9 cellular contexts compared by ENCODE assay signal in genomic region chr4:54230479-54231418, GRCh38. TPM values are rescaled to one million over a fixed set of nuclear protein-coding genes. Genes with fewer than 3 reads are reported as not detected.
A peak's percentile ranks its signal among the peaks of the same experiment; 100 is the strongest.
DNase-seq lines count a peak whose midpoint lies in the region; ATAC-seq and TF ChIP-seq lines count a peak whose summit lies in the region.
"Had no signal": no experiment of that assay in that cellular context is flagged by ENCODE, and none has a peak within 500 bp of the region (broad histone marks: within the 10 kb centered on the region; RNA-seq: fewer than 3 reads in every experiment).

No MANE protein-coding gene starts in this region.

- peak in 3 of 4 donors; percentile 4 to 7 (median 4) for ATAC-seq in right lobe of liver
- no peak for ATAC-seq in GM21515 (IDR thresholded peaks at IDR 0.05; ENCODE audit: unreplicated experiment)

- 8% methylated on average over 44 of the region's 63 CpGs for WGBS in right lobe of liver (ENCODE audit: insufficient coverage, low coverage, low lambda C conversion rate, missing lambda C conversion rate)
- WGBS in transverse colon (ENCODE audit: low coverage in 1 of 2), 2 donors: 5% methylated on average over 60 of the region's 63 CpGs; no CpG with 5 or more reads in 1 of the 2 donors

- H3K4me3 ChIP-seq in right lobe of liver (peak overlapping the region; percentile 25 to 60 (median 30)), transverse colon (peak overlapping the region; percentile 10 to 56 (median 30))

- TF ChIP-seq EP300 in transverse colon (IDR thresholded peaks at IDR 0.05; ENCODE audit: low read depth): no peak

- no peak for TF ChIP-seq POLR2A in right lobe of liver (IDR thresholded peaks at IDR 0.05)
- TF ChIP-seq POLR2A in transverse colon (IDR thresholded peaks at IDR 0.05): no peak

- DNase-seq in activated T-cell treated with anti-CD3 and anti-CD28 coated beads, Interleukin-2, amount 50 U/mL, for 48 hours: peak; percentile 39 to 40
- no peak for DNase-seq in activated T-cell treated with anti-CD3 and anti-CD28 coated beads for 4 hours
- DNase-seq in right lobe of liver: peak; percentile 48 to 69 (median 57)
- DNase-seq in transverse colon: no peak
- DNase-seq in DMS114 treated with DMSO at 0.1 percent for 48 hours (lab: John Stamatoyannopoulos, UW; ENCODE audit: unreplicated experiment): no peak
- DNase-seq in foreskin melanocyte: no peak

- H3K36me3 ChIP-seq in right lobe of liver (no peaks in the 10 kb centered on the region), transverse colon (no peaks in the 10 kb centered on the region)

- TF ChIP-seq CTCF in right lobe of liver (IDR thresholded peaks at IDR 0.05) (no peak), transverse colon (IDR thresholded peaks at IDR 0.05) (no peak)

- H3K27ac ChIP-seq in cingulate gyrus (ENCODE audit: low read depth, low read length) (peak overlapping the region; percentile 8), right lobe of liver (peak overlapping the region in 1 of 3 donors; percentile 4), transverse colon (peak overlapping the region; percentile 55 to 79 (median 69))

- in situ Hi-C loops in transverse colon (cut with MboI; ENCODE audit: low pct_ligation_motif_present in 1 of 4, low pct_unique_long_range_greater_than_20kb in 1 of 4, low sequenced_read_pairs in 3 of 4): loop anchor here in 3 of 4 donors (10.0 to 25.0 kb wide), 5 partner anchors 518 to 1218 kb away; partner anchors contain the start of gene SCFD2 (in 1 of the 3)

- H3K4me1 ChIP-seq in right lobe of liver (peaks cover 0 to 59% (median 18%) of the 10 kb centered on the region in 4 donors), transverse colon (peaks cover 14 to 73% (median 53%) of the 10 kb centered on the region in 4 donors)

- peaks cover 0 to 30% of the 10 kb centered on the region in 2 donors for H3K27me3 ChIP-seq in right lobe of liver
- H3K27me3 ChIP-seq in transverse colon: peaks cover 94% of the 10 kb centered on the region

- intact Hi-C loops in right lobe of liver (cut with DNase I) (no loop called here), transverse colon (cut with DNase I; ENCODE audit: low total_unique reads) (loop anchor here (5.0 kb wide), 2 partner anchors 323 to 1033 kb away; no protein-coding TSS in a partner anchor)

- no peaks in the 10 kb centered on the region for H3K9me3 ChIP-seq in right lobe of liver
- no peaks in the 10 kb centered on the region for H3K9me3 ChIP-seq in transverse colon

RNA-seq across cellular contexts. Expression of gene PDGFRA, which starts 1.7 kb away (rescaled TPM):
- total RNA-seq in right lobe of liver (10 to 100 TPM in 5 of 6 experiments, 1 to 10 TPM in 1; 7.0 to 32.6 (median 13.6) TPM), transverse colon (100 to 1,000 TPM in 1 of 4 donors, 10 to 100 TPM in 3; 20.6 to 190 (median 65.5) TPM)
- total RNA-seq: HT1080 had no signal

Comparison
In these comparisons a context has a peak if more than half of its experiments do, and no peak if none do; other contexts are left out.
1. DNase-seq: peak in activated T-cell treated with anti-CD3 and anti-CD28 coated beads, Interleukin-2, amount 50 U/mL, for 48 hours (2 of 2) and right lobe of liver (3 of 3); none in activated T-cell treated with anti-CD3 and anti-CD28 coated beads for 4 hours (single experiment), transverse colon (single experiment), DMS114 treated with DMSO at 0.1 percent for 48 hours (single experiment) and foreskin melanocyte (single experiment).